In the genomic region with DNA sequence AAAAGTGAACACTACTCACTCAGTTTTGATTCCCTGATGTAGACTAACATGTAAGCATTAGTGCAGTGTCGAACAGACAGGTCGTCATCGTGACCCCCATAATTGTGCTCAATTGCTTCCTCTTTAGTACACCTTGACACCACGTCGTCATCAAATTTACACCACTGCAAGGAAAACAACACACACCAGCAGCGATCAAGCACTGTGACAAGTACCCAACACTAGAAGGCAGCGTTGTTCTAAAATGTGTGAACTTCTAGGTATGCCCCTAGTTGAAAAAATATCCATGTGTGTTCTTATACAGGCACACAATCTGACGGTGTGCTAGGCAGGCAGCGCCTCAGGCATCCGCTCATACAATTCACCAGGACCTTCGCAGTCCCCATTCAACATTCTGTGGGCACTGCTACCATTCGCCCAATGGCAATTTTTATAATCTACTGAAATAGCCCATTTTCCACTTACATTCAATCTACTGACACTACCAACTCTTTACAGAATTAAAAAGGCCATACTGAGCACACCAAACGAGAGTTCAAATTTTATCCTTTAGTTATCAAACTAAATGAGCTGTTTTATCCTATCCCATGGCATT, we compare ENCODE assay signal across 8 cellular contexts. TPM values are rescaled to one million over a fixed set of nuclear protein-coding genes. Genes with fewer than 3 reads are reported as not detected.
DNase-seq lines count a peak whose midpoint lies in the region; ATAC-seq and TF ChIP-seq lines count a peak whose summit lies in the region.

No MANE protein-coding gene starts in this region.

- H3K4me1 Mint-ChIP-seq in activated CD8-positive, alpha-beta T cell treated with anti-CD3 and anti-CD28 coated beads, Interleukin-2, amount 10 ng/mL, durations not matched to agents 7 days and 5 days (ENCODE audit: low read depth), result peaks cover 14% of the 10 kb centered on the region
- H3K4me1 Mint-ChIP-seq in memory B cell, result no peaks in the 10 kb centered on the region

- DNase-seq in NOMO-1 treated with DMSO at 0.1 percent for 48 hours (lab: John Stamatoyannopoulos, UW; ENCODE audit: unreplicated experiment) (peak; percentile 30), NOMO-1 treated with dmso at 0.1 percent for 144 hours (lab: John Stamatoyannopoulos, UW; ENCODE audit: unreplicated experiment) (no peak), M059J (ENCODE audit: low read depth) (peak; percentile 42), memory B cell (ENCODE audit: low spot score in 2 of 2) (no peak), esophagus muscularis mucosa (ENCODE audit: extremely low spot score) (no peak), inferior parietal cortex (ENCODE audit: extremely low spot score) (no peak)
- peak; percentile 41 for DNase-seq in activated CD8-positive, alpha-beta T cell treated with anti-CD3 and anti-CD28 coated beads, Interleukin-2, amount 10 ng/mL, durations not matched to agents 7 days and 5 days
- no peak for DNase-seq in effector CD4-positive, alpha-beta T cell

- peaks cover 79% of the 10 kb centered on the region for H3K36me3 Mint-ChIP-seq in activated CD8-positive, alpha-beta T cell treated with anti-CD3 and anti-CD28 coated beads, Interleukin-2, amount 10 ng/mL, durations not matched to agents 7 days and 5 days (ENCODE audit: low read depth)
- peaks cover 35% of the 10 kb centered on the region for H3K36me3 Mint-ChIP-seq in memory B cell

- H3K9me3 Mint-ChIP-seq in activated CD8-positive, alpha-beta T cell treated with anti-CD3 and anti-CD28 coated beads, Interleukin-2, amount 10 ng/mL, durations not matched to agents 7 days and 5 days (ENCODE audit: insufficient read depth), result no peaks in the 10 kb centered on the region
- no peaks in the 10 kb centered on the region for H3K9me3 Mint-ChIP-seq in memory B cell

- ATAC-seq in activated CD8-positive, alpha-beta T cell treated with anti-CD3 and anti-CD28 coated beads, Interleukin-2, amount 10 ng/mL, durations not matched to agents 7 days and 5 days, result peak; percentile 68
- peak; percentile 76 for ATAC-seq in memory B cell (ENCODE audit: low read depth)

- H3K36me3 ChIP-seq in esophagus muscularis mucosa, result peaks cover 77 to 100% (median 98%) of the 10 kb centered on the region in 4 donors

- 79% methylated on average over 13 of the region's 13 CpGs for WGBS in esophagus muscularis mucosa

- TF ChIP-seq EP300 in esophagus muscularis mucosa (IDR thresholded peaks at IDR 0.05), result no peak

- intact Hi-C loops in esophagus muscularis mucosa (cut with DNase I), result loop anchor here (10.0 kb wide), 1 partner anchor 100 kb away; no protein-coding TSS in a partner anchor

- TF ChIP-seq POLR2A in esophagus muscularis mucosa (IDR thresholded peaks at IDR 0.05; ENCODE audit: low read depth), result no peak

- H3K27me3 ChIP-seq in esophagus muscularis mucosa, result no peaks in the 10 kb centered on the region

- CTCF ChIA-PET in activated CD8-positive, alpha-beta T cell treated with anti-CD3 and anti-CD28 coated beads, Interleukin-2, amount 10 ng/mL, durations not matched to agents 7 days and 5 days (lab: Charles Lee), result interaction anchor here (1.0 to 4.1 kb wide), 3 partner anchors 26 to 104 kb away, joined by 3 to 30 read pairs (median 6); no protein-coding TSS in a partner anchor

- no peak overlapping the region for H3K27ac Mint-ChIP-seq in activated CD8-positive, alpha-beta T cell treated with anti-CD3 and anti-CD28 coated beads, Interleukin-2, amount 10 ng/mL, durations not matched to agents 7 days and 5 days
- no peak overlapping the region for H3K27ac Mint-ChIP-seq in memory B cell

- H3K27me3 Mint-ChIP-seq in activated CD8-positive, alpha-beta T cell treated with anti-CD3 and anti-CD28 coated beads, Interleukin-2, amount 10 ng/mL, durations not matched to agents 7 days and 5 days (ENCODE audit: low read depth), result no peaks in the 10 kb centered on the region
- no peaks in the 10 kb centered on the region for H3K27me3 Mint-ChIP-seq in memory B cell

- no peak overlapping the region for H3K27ac ChIP-seq in esophagus muscularis mucosa (replicated peaks in 1 of 4)

- no peaks in the 10 kb centered on the region for H3K9me3 ChIP-seq in esophagus muscularis mucosa

- TF ChIP-seq CTCF in esophagus muscularis mucosa (IDR thresholded peaks at IDR 0.05), result peak in 1 of 3 experiments; percentile 30

- POLR2A ChIA-PET in activated CD8-positive, alpha-beta T cell treated with anti-CD3 and anti-CD28 coated beads, Interleukin-2, amount 10 ng/mL, durations not matched to agents 7 days and 5 days (lab: Charles Lee), result no interaction called here

- H3K4me3 ChIP-seq in esophagus muscularis mucosa, result no peak overlapping the region

- H3K4me3 Mint-ChIP-seq in activated CD8-positive, alpha-beta T cell treated with anti-CD3 and anti-CD28 coated beads, Interleukin-2, amount 10 ng/mL, durations not matched to agents 7 days and 5 days, result no peak overlapping the region
- H3K4me3 Mint-ChIP-seq in memory B cell, result no peak overlapping the region

- no peaks in the 10 kb centered on the region for H3K4me1 ChIP-seq in esophagus muscularis mucosa

RNA-seq across cellular contexts. Expression of a gene that starts 23.1 kb away (rescaled TPM):
- total RNA-seq in M059J (2014; rRNA removed; shearing (Covaris generic)), result not detected in 2 replicates
- total RNA-seq in activated CD8-positive, alpha-beta T cell treated with anti-CD3 and anti-CD28 coated beads, Interleukin-2, amount 10 ng/mL, durations not matched to agents 7 days and 5 days, result not detected
- total RNA-seq in esophagus muscularis mucosa, result not detected

RNA-seq across cellular contexts. Expression of a gene that starts 36.5 kb away (rescaled TPM):
- total RNA-seq in M059J (2014; rRNA removed; shearing (Covaris generic)), result 199 and 229 TPM in 2 replicates
- 100 to 1,000 TPM; 209 to 217 TPM for total RNA-seq in activated CD8-positive, alpha-beta T cell treated with anti-CD3 and anti-CD28 coated beads, Interleukin-2, amount 10 ng/mL, durations not matched to agents 7 days and 5 days
- 10 to 100 TPM; 33.2 to 95.8 (median 73.9) TPM for total RNA-seq in esophagus muscularis mucosa

RNA-seq across cellular contexts. Expression of a gene that starts 58.4 kb away (rescaled TPM):
- 35.0 and 56.1 TPM in 2 replicates for total RNA-seq in M059J (2014; rRNA removed; shearing (Covaris generic))
- total RNA-seq in activated CD8-positive, alpha-beta T cell treated with anti-CD3 and anti-CD28 coated beads, Interleukin-2, amount 10 ng/mL, durations not matched to agents 7 days and 5 days, result 100 to 1,000 TPM; 134 to 144 TPM
- 10 to 100 TPM; 67.9 to 84.7 (median 73.3) TPM for total RNA-seq in esophagus muscularis mucosa

Comparison
In these comparisons a context has a peak if more than half of its experiments do, and no peak if none do; other contexts are left out.
1. DNase-seq: peak in NOMO-1 treated with DMSO at 0.1 percent for 48 hours (single experiment), M059J (single experiment) and activated CD8-positive, alpha-beta T cell treated with anti-CD3 and anti-CD28 coated beads, Interleukin-2, amount 10 ng/mL, durations not matched to agents 7 days and 5 days (single experiment); none in NOMO-1 treated with dmso at 0.1 percent for 144 hours (single experiment), memory B cell (0 of 2), esophagus muscularis mucosa (single experiment), inferior parietal cortex (single experiment) and effector CD4-positive, alpha-beta T cell (single experiment).